ENCODE assay signal across 7 cellular contexts in genomic region chr6:24453921-24454320, GRCh38.
"Had no signal": no experiment of that assay in that cellular context is flagged by ENCODE, and none has a peak within 500 bp of the region (broad histone marks: within the 10 kb centered on the region; RNA-seq: fewer than 3 reads in every experiment).

No MANE protein-coding gene starts in this region.

- H3K36me3 ChIP-seq: HAP-1 had no signal

- DNase-seq: GM23248, GOT3, H7, KBM-7 had no signal

- H2AFZ ChIP-seq: GM23248 had no signal

- ATAC-seq: HCT116 had no signal

- H3K4me3 ChIP-seq: GM23248, HAP-1 had no signal

- H3K9ac ChIP-seq: GM23248, KMS-11 had no signal

- H3K4me2 ChIP-seq: KMS-11 had no signal

- H3K27ac ChIP-seq: GM23248, KMS-11 had no signal

- H3K9me3 ChIP-seq: HAP-1 had no signal

- H3K4me1 ChIP-seq: HAP-1 had no signal
